9 cellular contexts compared by ENCODE assay signal in the genomic region with DNA sequence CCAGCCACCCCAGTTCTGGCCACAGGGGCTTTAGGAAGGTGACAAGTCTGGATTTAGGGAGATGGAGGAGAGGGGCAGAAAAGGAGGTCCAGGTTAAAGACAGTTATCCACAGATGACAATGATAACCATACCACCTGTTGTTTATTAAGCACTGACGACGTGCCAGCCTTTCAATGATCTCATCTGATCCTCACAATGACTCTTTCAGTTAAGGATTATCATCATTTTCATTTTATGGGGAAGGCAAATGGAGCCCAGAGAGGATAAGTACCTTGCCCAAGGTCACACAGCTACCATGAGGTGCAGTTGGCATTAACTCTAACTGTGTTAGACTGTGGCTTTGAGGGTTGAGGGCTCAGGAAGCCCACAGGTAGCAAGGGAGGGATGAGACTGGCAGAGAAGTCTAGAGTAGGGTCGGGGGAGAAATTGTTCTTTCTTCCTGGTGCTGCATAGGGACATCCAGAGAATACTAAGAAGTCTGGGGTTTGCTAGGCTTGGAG. TPM values are rescaled to one million over a fixed set of nuclear protein-coding genes. Genes with fewer than 3 reads are reported as not detected.
DNase-seq lines count a peak whose midpoint lies in the region; ATAC-seq, FAIRE-seq and TF ChIP-seq lines count a peak whose summit lies in the region.
"Had no signal": no experiment of that assay in that cellular context is flagged by ENCODE, and none has a peak within 500 bp of the region (broad histone marks: within the 10 kb centered on the region; RNA-seq: fewer than 3 reads in every experiment).

No MANE protein-coding gene starts in this region.

- TF ChIP-seq POLR2A in HepG2 (IDR thresholded peaks at IDR 0.05; ENCODE audit: insufficient read depth in 1 of 2, low read depth in 2 of 2, low read length in 2 of 2) (no peak), tibial nerve (IDR thresholded peaks at IDR 0.05) (no peak)

- peak overlapping the region; percentile 21 for H3K4me3 Mint-ChIP-seq in activated naive CD4-positive, alpha-beta T cell treated with anti-CD3 and anti-CD28 coated beads, Interleukin-2, amount 10 ng/mL, durations not matched to agents 7 days and 5 days
- H3K4me3 Mint-ChIP-seq in activated naive CD8-positive, alpha-beta T cell treated with anti-CD3 and anti-CD28 coated beads, Interleukin-2, amount 10 ng/mL, durations not matched to agents 7 days and 5 days, result peak overlapping the region; percentile 74

- TF ChIP-seq RAD21 in HepG2 (CRISPR knock-in tag; IDR thresholded peaks at IDR 0.05), result no peak

- peak overlapping the region; percentile 79 for H3K9ac ChIP-seq in HepG2 (ENCODE audit: insufficient read depth, low read depth, low read length)

- POLR2A ChIA-PET in activated naive CD8-positive, alpha-beta T cell treated with anti-CD3 and anti-CD28 coated beads, Interleukin-2, amount 10 ng/mL, durations not matched to agents 7 days and 5 days (lab: Charles Lee), result interaction anchor here (0.6 to 3.3 kb wide), 10 partner anchors 8 to 278 kb away, joined by 3 to 40 read pairs (median 4); a partner anchor contains a TSS
- POLR2A ChIA-PET in HepG2 (lab: Yijun Ruan, JAX), result interaction anchor here (0.9 to 7.2 kb wide), 18 partner anchors 8 to 534 kb away, joined by 3 to 181 read pairs (median 4); a partner anchor contains a TSS

- H3K36me3 ChIP-seq in HepG2 (replicated peaks in 1 of 2; ENCODE audit: control insufficient read depth in 1 of 2, insufficient read depth in 2 of 2, low read length in 2 of 2) (no peaks in the 10 kb centered on the region), tibial nerve (no peaks in the 10 kb centered on the region)

- intact Hi-C loops in HepG2 (cut with micrococcal nuclease; ENCODE audit: unreplicated experiment), result loop anchor here (1.0 kb wide), 1 partner anchor 38 kb away; no protein-coding TSS in a partner anchor

- H3K9me3 Mint-ChIP-seq in activated naive CD4-positive, alpha-beta T cell treated with anti-CD3 and anti-CD28 coated beads, Interleukin-2, amount 10 ng/mL, durations not matched to agents 7 days and 5 days, result no peaks in the 10 kb centered on the region
- no peaks in the 10 kb centered on the region for H3K9me3 Mint-ChIP-seq in activated naive CD8-positive, alpha-beta T cell treated with anti-CD3 and anti-CD28 coated beads, Interleukin-2, amount 10 ng/mL, durations not matched to agents 7 days and 5 days

- CTCF ChIA-PET in activated naive CD4-positive, alpha-beta T cell treated with anti-CD3 and anti-CD28 coated beads, Interleukin-2, amount 10 ng/mL, durations not matched to agents 7 days and 5 days (lab: Charles Lee), result interaction anchor here (0.8 to 1.3 kb wide), 5 partner anchors 10 to 93 kb away, joined by 3 to 9 read pairs (median 6); a partner anchor contains a TSS
- CTCF ChIA-PET in HepG2 (lab: Yijun Ruan, JAX; ENCODE audit: low intra/inter-chr PET ratio, low total read pairs), result no interaction called here

- peaks cover 13% of the 10 kb centered on the region for H3K79me2 ChIP-seq in HepG2 (ENCODE audit: insufficient read depth, low read length)

- H3K4me3 ChIP-seq in HepG2 (replicated peaks in 1 of 3; ENCODE audit: insufficient read depth in 1 of 3, low read depth in 2 of 3, low read length in 3 of 3) (peak overlapping the region; percentile 27 to 62 (median 41)), tibial nerve (no peak overlapping the region)

- H3K27ac Mint-ChIP-seq in activated naive CD4-positive, alpha-beta T cell treated with anti-CD3 and anti-CD28 coated beads, Interleukin-2, amount 10 ng/mL, durations not matched to agents 7 days and 5 days, result peak overlapping the region; percentile 94
- peak overlapping the region; percentile 98 for H3K27ac Mint-ChIP-seq in activated naive CD8-positive, alpha-beta T cell treated with anti-CD3 and anti-CD28 coated beads, Interleukin-2, amount 10 ng/mL, durations not matched to agents 7 days and 5 days

- H3K27ac ChIP-seq in HepG2 (ENCODE audit: extremely low read length, insufficient read depth, low read length), result peak overlapping the region; percentile 89
- H3K27ac ChIP-seq in tibial nerve, result peak overlapping the region in 3 of 4 donors; percentile 64 to 82 (median 76)

- no peaks in the 10 kb centered on the region for H4K20me1 ChIP-seq in HepG2 (ENCODE audit: insufficient read depth, low read length)

- no peak for FAIRE-seq in HepG2 (lab: Jason Lieb, UNC)

- no peaks in the 10 kb centered on the region for H3K27me3 Mint-ChIP-seq in activated naive CD4-positive, alpha-beta T cell treated with anti-CD3 and anti-CD28 coated beads, Interleukin-2, amount 10 ng/mL, durations not matched to agents 7 days and 5 days
- H3K27me3 Mint-ChIP-seq in activated naive CD8-positive, alpha-beta T cell treated with anti-CD3 and anti-CD28 coated beads, Interleukin-2, amount 10 ng/mL, durations not matched to agents 7 days and 5 days, result no peaks in the 10 kb centered on the region

- H3K27me3 ChIP-seq in HepG2 (ENCODE audit: control insufficient read depth in 1 of 2, insufficient read depth in 2 of 2, low read length in 2 of 2) (no peaks in the 10 kb centered on the region; a peak in 1 of 5 replicates), tibial nerve (no peaks in the 10 kb centered on the region)

- TF ChIP-seq CTCF in HepG2 (CRISPR knock-in tag; IDR thresholded peaks at IDR 0.05), result no peak
- no peak for TF ChIP-seq CTCF in tibial nerve (IDR thresholded peaks at IDR 0.05)

- no peak for TF ChIP-seq EP300 in HepG2 (IDR thresholded peaks at IDR 0.05; ENCODE audit: low read depth in 2 of 2, low read length in 2 of 2)
- TF ChIP-seq EP300 in HepG2 (CRISPR knock-in tag; IDR thresholded peaks at IDR 0.05; ENCODE audit: borderline replicate concordance), result no peak
- no peak for TF ChIP-seq EP300 in tibial nerve (IDR thresholded peaks at IDR 0.05)

- BruUV-seq in HepG2 (replicated peaks; lab: Mats Ljungman, UMichigan), result no TSS peak

- peaks cover 36% of the 10 kb centered on the region for H3K4me1 Mint-ChIP-seq in activated naive CD4-positive, alpha-beta T cell treated with anti-CD3 and anti-CD28 coated beads, Interleukin-2, amount 10 ng/mL, durations not matched to agents 7 days and 5 days
- H3K4me1 Mint-ChIP-seq in activated naive CD8-positive, alpha-beta T cell treated with anti-CD3 and anti-CD28 coated beads, Interleukin-2, amount 10 ng/mL, durations not matched to agents 7 days and 5 days, result peaks cover 27% of the 10 kb centered on the region

- no peak overlapping the region for H2AFZ ChIP-seq in HepG2 (ENCODE audit: low read length)

- H3K9me3 ChIP-seq in HepG2 (ENCODE audit: low read length), result no peaks in the 10 kb centered on the region
- H3K9me3 ChIP-seq in tibial nerve, result no peaks in the 10 kb centered on the region

- WGBS in HepG2 (ENCODE audit: low lambda C conversion rate), result 44% methylated on average over 3 of the region's 3 CpGs
- 66 to 72% methylated on average over 3 of the region's 3 CpGs for WGBS in tibial nerve, 2 donors

- in situ Hi-C loops in HepG2 (cut with HindIII; ENCODE audit: extremely low pct_ligation_motif_present, low pct_unique_long_range_greater_than_20kb), result no loop called here

- peaks cover 78% of the 10 kb centered on the region for H3K4me1 ChIP-seq in HepG2 (ENCODE audit: insufficient read depth, low read length)
- H3K4me1 ChIP-seq in tibial nerve, result peaks cover 0 to 32% (median 18%) of the 10 kb centered on the region in 4 donors

- H3K36me3 Mint-ChIP-seq in activated naive CD4-positive, alpha-beta T cell treated with anti-CD3 and anti-CD28 coated beads, Interleukin-2, amount 10 ng/mL, durations not matched to agents 7 days and 5 days, result no peaks in the 10 kb centered on the region
- no peaks in the 10 kb centered on the region for H3K36me3 Mint-ChIP-seq in activated naive CD8-positive, alpha-beta T cell treated with anti-CD3 and anti-CD28 coated beads, Interleukin-2, amount 10 ng/mL, durations not matched to agents 7 days and 5 days

- H3K4me2 ChIP-seq in HepG2 (ENCODE audit: low read depth, low read length), result peak overlapping the region; percentile 91

- no peak for ATAC-seq in activated naive CD8-positive, alpha-beta T cell treated with anti-CD3 and anti-CD28 coated beads, Interleukin-2, amount 10 ng/mL, durations not matched to agents 7 days and 5 days (ENCODE audit: low read depth)
- ATAC-seq in HepG2, result no peak
- ATAC-seq in GM21526 (IDR thresholded peaks at IDR 0.05; ENCODE audit: low FRiP score, unreplicated experiment), result no peak

- DNase-seq in activated naive CD4-positive, alpha-beta T cell treated with anti-CD3 and anti-CD28 coated beads, Interleukin-2, amount 10 ng/mL, durations not matched to agents 7 days and 5 days, result no peak
- DNase-seq in activated naive CD4-positive, alpha-beta T cell treated with anti-CD3 and anti-CD28 coated beads, Interleukin-2, amount 50 U/mL, for 16 hours, result no peak
- DNase-seq in activated naive CD8-positive, alpha-beta T cell treated with anti-CD3 and anti-CD28 coated beads, Interleukin-2, amount 10 ng/mL, durations not matched to agents 7 days and 5 days, result no peak
- DNase-seq in HepG2 (ENCODE audit: low spot score) (peak; percentile 15), tibial nerve (ENCODE audit: low spot score in 2 of 2) (no peak), NCI-H1930 (lab: John Stamatoyannopoulos, UW) (no peak), NCI-H146 treated with DMSO at 0.1 percent for 48 hours (lab: John Stamatoyannopoulos, UW; ENCODE audit: unreplicated experiment) (no peak)
- DNase-seq: DMS79 had no signal

RNA-seq across cellular contexts. Expression of a gene that starts 21.5 kb away (rescaled TPM):
- 100 to 1,000 TPM; 142 to 161 TPM for total RNA-seq in activated naive CD8-positive, alpha-beta T cell treated with anti-CD3 and anti-CD28 coated beads, Interleukin-2, amount 10 ng/mL, durations not matched to agents 7 days and 5 days
- total RNA-seq in HepG2 (2016; rRNA removed; fragmentation: Illumina TruSeq; extraction: Trizol), result 15.1 and 15.6 TPM in 2 replicates
- 3.9 and 4.4 TPM in 2 replicates for total RNA-seq in HepG2 (2016; cell fraction: cytosol; rRNA removed; fragmentation: Illumina TruSeq; extraction: Trizol; ENCODE audit: low read depth)
- 15.7 and 16.4 TPM in 2 replicates for total RNA-seq in HepG2 (2016; cell fraction: insoluble cytoplasmic fraction; rRNA removed; fragmentation: Illumina TruSeq; extraction: Trizol)
- total RNA-seq in HepG2 (2016; cell fraction: membrane; rRNA removed; fragmentation: Illumina TruSeq; extraction: Trizol), result 9.9 and 14.2 TPM in 2 replicates
- total RNA-seq in HepG2 (2016; cell fraction: nucleus; rRNA removed; fragmentation: Illumina TruSeq; extraction: Trizol), result 10.7 and 11.7 TPM in 2 replicates
- 7.5 and 9.1 TPM in 2 replicates for polyA plus RNA-seq in HepG2 (2011; rRNA removed)
- 6.2 and 7.4 TPM in 2 replicates for polyA plus RNA-seq in HepG2 (2011; cell fraction: cytosol; rRNA removed)
- polyA plus RNA-seq in HepG2 (2011; cell fraction: nucleus; rRNA removed), result 10.9 and 11.6 TPM in 2 replicates
- polyA plus RNA-seq in HepG2 (2012), result 5.4 and 7.6 TPM in 2 replicates
- polyA plus RNA-seq in HepG2 (2016; cell fraction: cytosol; fragmentation: Illumina TruSeq; extraction: Trizol; ENCODE audit: low read depth), result 1.7 and 2.3 TPM in 2 replicates
- 10.3 and 12.8 TPM in 2 replicates for polyA plus RNA-seq in HepG2 (2016; cell fraction: insoluble cytoplasmic fraction; fragmentation: Illumina TruSeq; extraction: Trizol; ENCODE audit: low read depth)
- 4.9 and 6.8 TPM in 2 replicates for polyA plus RNA-seq in HepG2 (2016; cell fraction: membrane; fragmentation: Illumina TruSeq; extraction: Trizol; ENCODE audit: low read depth)
- 12.5 and 13.5 TPM in 2 replicates for polyA plus RNA-seq in HepG2 (2016; cell fraction: nucleus; fragmentation: Illumina TruSeq; extraction: Trizol; ENCODE audit: insufficient read depth, low read depth)
- 17.4 and 97.1 TPM in 2 replicates for polyA minus RNA-seq in HepG2 (2011; rRNA and poly(A)+ RNA removed; ENCODE audit: low replicate concordance)
- polyA minus RNA-seq in HepG2 (2011; cell fraction: cytosol; rRNA and poly(A)+ RNA removed), result 6.2 and 12.3 TPM in 2 replicates
- 7.2 and 7.7 TPM in 2 replicates for polyA minus RNA-seq in HepG2 (2011; cell fraction: nucleus; rRNA and poly(A)+ RNA removed)
- 10 to 100 TPM; 58.8 to 90.6 (median 73.9) TPM for total RNA-seq in tibial nerve

Comparison
In these comparisons a context has a peak if more than half of its experiments do, and no peak if none do; other contexts are left out.
1. H3K4me3 ChIP-seq: peak in HepG2 (3 of 3); none in tibial nerve (0 of 4).